ENCODE assay signal across 8 cellular contexts in the genomic region with DNA sequence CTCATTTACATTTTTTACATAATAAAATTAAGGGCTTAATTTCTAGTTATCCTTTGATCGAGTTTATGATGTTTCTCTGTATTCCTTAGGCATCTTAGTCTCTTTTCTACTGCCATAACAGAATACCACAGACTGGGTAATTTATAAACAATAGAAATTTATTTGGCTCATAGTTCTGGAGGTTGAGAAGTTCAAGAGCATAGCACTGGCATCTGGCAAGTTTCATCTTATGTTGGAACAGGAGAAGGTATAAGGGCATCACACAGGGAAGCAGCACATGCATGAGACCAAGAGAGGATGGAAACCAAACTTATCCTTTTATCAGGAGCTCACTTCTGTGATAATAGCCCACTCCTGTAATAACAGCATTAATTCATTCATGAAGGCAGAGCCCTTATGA.
"Had no signal": no experiment of that assay in that cellular context is flagged by ENCODE, and none has a peak within 500 bp of the region (broad histone marks: within the 10 kb centered on the region; RNA-seq: fewer than 3 reads in every experiment).

No MANE protein-coding gene starts in this region.

- H3K4me3 ChIP-seq: GM12878 had no signal

- DNase-seq: GDM1, GF-D8 had no signal

- FAIRE-seq: G401.6, GM12878, GM12891, GM12892, GM18507, GM19239 had no signal
